Comparison of ENCODE assay signal across 30 cellular contexts in genomic region chr20:10720550-10720949, GRCh38. TPM values are rescaled to one million over a fixed set of nuclear protein-coding genes. Genes with fewer than 3 reads are reported as not detected.
A peak's percentile ranks its signal among the peaks of the same experiment; 100 is the strongest.
DNase-seq lines count a peak whose midpoint lies in the region; ATAC-seq and TF ChIP-seq lines count a peak whose summit lies in the region.
"Had no signal": no experiment of that assay in that cellular context is flagged by ENCODE, and none has a peak within 500 bp of the region (broad histone marks: within the 10 kb centered on the region; RNA-seq: fewer than 3 reads in every experiment).

No MANE protein-coding gene starts in this region.

- H3K36me3 ChIP-seq in brain microvascular endothelial cell (replicated peaks) (no peaks in the 10 kb centered on the region), transverse colon (no peaks in the 10 kb centered on the region), esophagus muscularis mucosa (no peaks in the 10 kb centered on the region)
- H3K36me3 ChIP-seq: pancreas had no signal

- H3K4me1 ChIP-seq in transverse colon (peaks cover 9 to 55% (median 27%) of the 10 kb centered on the region in 4 donors), esophagus muscularis mucosa (peaks cover 0 to 21% (median 0%) of the 10 kb centered on the region in 4 donors)

- no peak for DNase-seq in Right ventricle myocardium inferior (ENCODE audit: missing footprints)
- no peak for DNase-seq in left ventricle myocardium superior
- DNase-seq in brain microvascular endothelial cell = no peak
- DNase-seq in medulla oblongata (ENCODE audit: extremely low spot score) = peak; percentile 10
- DNase-seq in transverse colon = no peak
- DNase-seq in GDM1 (lab: John Stamatoyannopoulos, UW) = no peak
- no peak for DNase-seq in HK-2 (ENCODE audit: unreplicated experiment)
- no peak for DNase-seq in esophagus muscularis mucosa (ENCODE audit: extremely low spot score)
- DNase-seq: 8988T; activated CD4-positive, alpha-beta T cell treated with anti-CD3 and anti-CD28 coated beads, Interleukin-2, amount 50 U/mL, for 1 hour; activated effector memory CD4-positive, alpha-beta T cell treated with anti-CD3 and anti-CD28 coated beads, Interleukin-2, amount 50 U/mL, for 16 hours; activated naive CD8-positive, alpha-beta T cell treated with anti-CD3 and anti-CD28 coated beads for 36 hours; activated T-cell treated with anti-CD3 and anti-CD28 coated beads, Interleukin-2, amount 50 U/mL, for 24 hours; aorta; CD4-positive, CD25-positive, alpha-beta regulatory T cell; central memory CD4-positive, alpha-beta T cell; dermis blood vessel endothelial cell; endodermal cell; foreskin melanocyte; GOT3; Kasumi-1; NCI-H1417; NCI-H2029 treated with DMSO at 0.1 percent for 48 hours; NCI-H226; NCI-H526 treated with DMSO at 0.1 percent for 48 hours; pancreas; stimulated activated naive B cell treated with anti-CD40 and anti-IgM and Interleukin-4, amounts not matched to agents 10 μg/mL and 1 μg/mL and 100 μg/mL, for 72 hours; substantia nigra had no signal

- in situ Hi-C loops in brain microvascular endothelial cell (cut with HindIII; ENCODE audit: low pct_ligation_motif_present, low sequenced_read_pairs) = no loop called here
- in situ Hi-C loops in transverse colon (cut with MboI; ENCODE audit: low pct_ligation_motif_present in 1 of 4, low pct_unique_long_range_greater_than_20kb in 1 of 4, low sequenced_read_pairs in 3 of 4) = no loop called here

- TF ChIP-seq EP300 in transverse colon (IDR thresholded peaks at IDR 0.05; ENCODE audit: low read depth) (no peak), esophagus muscularis mucosa (IDR thresholded peaks at IDR 0.05) (no peak)

- intact Hi-C loops in Right ventricle myocardium inferior (cut with DNase I) = no loop called here
- intact Hi-C loops in left ventricle myocardium superior (cut with micrococcal nuclease) = no loop called here
- intact Hi-C loops in transverse colon (cut with DNase I; ENCODE audit: low total_unique reads) = no loop called here
- intact Hi-C loops in esophagus muscularis mucosa (cut with DNase I) = no loop called here

- 61 to 62% methylated on average over 3 of the region's 3 CpGs for WGBS in transverse colon (ENCODE audit: low coverage in 1 of 2), 2 donors
- WGBS in esophagus muscularis mucosa = 54% methylated on average over 3 of the region's 3 CpGs

- TF ChIP-seq POLR2A in transverse colon (IDR thresholded peaks at IDR 0.05) (no peak), esophagus muscularis mucosa (IDR thresholded peaks at IDR 0.05; ENCODE audit: low read depth) (no peak)

- no peaks in the 10 kb centered on the region for H3K9me3 ChIP-seq in transverse colon
- no peaks in the 10 kb centered on the region for H3K9me3 ChIP-seq in esophagus muscularis mucosa
- H3K9me3 ChIP-seq: pancreas had no signal

- TF ChIP-seq CTCF in brain microvascular endothelial cell (IDR thresholded peaks at IDR 0.05; ENCODE audit: low read depth, low read length, missing control alignments) (no peak), transverse colon (IDR thresholded peaks at IDR 0.05) (no peak), esophagus muscularis mucosa (IDR thresholded peaks at IDR 0.05) (no peak)

- H3K4me3 ChIP-seq in brain microvascular endothelial cell (ENCODE audit: low read depth, low read length) (no peak overlapping the region), transverse colon (no peak overlapping the region), esophagus muscularis mucosa (no peak overlapping the region)
- H3K4me3 ChIP-seq: pancreas had no signal

- H3K27me3 ChIP-seq in brain microvascular endothelial cell (replicated peaks) = no peaks in the 10 kb centered on the region
- H3K27me3 ChIP-seq in transverse colon = no peaks in the 10 kb centered on the region
- peaks cover 0 to 6% (median 0%) of the 10 kb centered on the region in 4 donors for H3K27me3 ChIP-seq in esophagus muscularis mucosa
- H3K27me3 ChIP-seq: pancreas had no signal

- ATAC-seq in Right ventricle myocardium inferior = peak; percentile 32
- no peak for ATAC-seq in left ventricle myocardium superior
- ATAC-seq: Panc1; pancreas; stimulated activated naive B cell treated with anti-CD40 and anti-IgM and Interleukin-4, amounts not matched to agents 10 μg/mL and 1 μg/mL and 100 μg/mL, for 72 hours; WTC11 had no signal

- H3K27ac ChIP-seq in brain microvascular endothelial cell (peak overlapping the region; percentile 31), transverse colon (peak overlapping the region; percentile 60 to 74 (median 71)), esophagus muscularis mucosa (replicated peaks in 1 of 4) (no peak overlapping the region)
- H3K27ac ChIP-seq: pancreas had no signal

RNA-seq across cellular contexts. Expression of gene JAG1, which starts 46.8 kb away (rescaled TPM):
- total RNA-seq in Right ventricle myocardium inferior (24.4 TPM), left ventricle myocardium superior (17.0 TPM), transverse colon (100 to 1,000 TPM in 3 of 4 donors, 10 to 100 TPM in 1; 75.0 to 117 (median 109) TPM), esophagus muscularis mucosa (10 to 100 TPM; 30.7 to 41.9 (median 36.3) TPM)

Comparison
In these comparisons a context has a peak if more than half of its experiments do, and no peak if none do; other contexts are left out.
1. H3K27ac ChIP-seq: peak in brain microvascular endothelial cell (single experiment) and transverse colon (4 of 4); none in esophagus muscularis mucosa (0 of 4).